Comparison of ENCODE assay signal across 9 cellular contexts in genomic region chr22:35538801-35539321, GRCh38. TPM values are rescaled to one million over a fixed set of nuclear protein-coding genes. Genes with fewer than 3 reads are reported as not detected.
DNase-seq lines count a peak whose midpoint lies in the region; ATAC-seq, FAIRE-seq and TF ChIP-seq lines count a peak whose summit lies in the region.
"Had no signal": no experiment of that assay in that cellular context is flagged by ENCODE, and none has a peak within 500 bp of the region (broad histone marks: within the 10 kb centered on the region; RNA-seq: fewer than 3 reads in every experiment).

No MANE protein-coding gene starts in this region.

- peak; percentile 39 for DNase-seq in DMS53 (lab: John Stamatoyannopoulos, UW)
- no peak for DNase-seq in DMS53 treated with DMSO at 0.1 percent for 48 hours (lab: John Stamatoyannopoulos, UW; ENCODE audit: unreplicated experiment)
- DNase-seq in RCC 7860 (ENCODE audit: low spot score): peak; percentile 27
- DNase-seq in choroid plexus epithelial cell (ENCODE audit: low read depth): peak; percentile 27
- no peak for DNase-seq in psoas muscle
- no peak for DNase-seq in vagina (ENCODE audit: extremely low spot score in 2 of 2)

- no peak for FAIRE-seq in RCC 7860 (lab: Jason Lieb, UNC)
- FAIRE-seq: TTC549 had no signal

- H3K9me3 ChIP-seq in psoas muscle (no peaks in the 10 kb centered on the region), vagina (no peaks in the 10 kb centered on the region)

- intact Hi-C loops in psoas muscle (cut with DNase I) (no loop called here), vagina (cut with DNase I) (no loop called here)

- H3K27ac ChIP-seq in psoas muscle: peak overlapping the region; percentile 88
- no peak overlapping the region for H3K27ac ChIP-seq in vagina

- peaks cover 16% of the 10 kb centered on the region for H3K4me1 ChIP-seq in psoas muscle
- H3K4me1 ChIP-seq in vagina: peaks cover 20% of the 10 kb centered on the region

- H3K4me3 ChIP-seq in choroid plexus epithelial cell (ENCODE audit: low read depth, low read length) (no peak overlapping the region), psoas muscle (no peak overlapping the region), vagina (no peak overlapping the region)

- TF ChIP-seq CTCF in choroid plexus epithelial cell (conservative IDR thresholded peaks at IDR 0.05; ENCODE audit: low read depth, low read length): peak; percentile 72
- peak; percentile 50 for TF ChIP-seq CTCF in psoas muscle (IDR thresholded peaks at IDR 0.05)
- peak in 1 of 3 experiments; percentile 32 for TF ChIP-seq CTCF in vagina (IDR thresholded peaks at IDR 0.05)

- H3K36me3 ChIP-seq in psoas muscle (ENCODE audit: insufficient read depth in 1 of 2, low read depth in 1 of 2): no peaks in the 10 kb centered on the region
- no peaks in the 10 kb centered on the region for H3K36me3 ChIP-seq in vagina

- H3K27me3 ChIP-seq in psoas muscle (ENCODE audit: insufficient read depth in 3 of 3, low read length in 2 of 3): peaks cover 0 to 6% (median 0%) of the 10 kb centered on the region in 3 donors
- no peaks in the 10 kb centered on the region for H3K27me3 ChIP-seq in vagina

- no peak for TF ChIP-seq POLR2A in vagina (IDR thresholded peaks at IDR 0.05)

- 68 to 75% (median 73%) methylated on average over 5 of the region's 5 CpGs for WGBS in psoas muscle, 3 donors

- peak in 2 of 4 donors; percentile 13 to 19 for ATAC-seq in psoas muscle
- ATAC-seq in GM18511 (IDR thresholded peaks at IDR 0.05; ENCODE audit: unreplicated experiment): no peak
- ATAC-seq in GM18873 (IDR thresholded peaks at IDR 0.05; ENCODE audit: low FRiP score, unreplicated experiment): no peak

RNA-seq across cellular contexts. Expression of gene RASD2, which starts 1.8 kb away (rescaled TPM):
- total RNA-seq in psoas muscle (1 to 10 TPM; 3.5 to 6.1 (median 3.7) TPM), vagina (2.0 TPM)
- 1 to 10 TPM; 2.0 to 2.1 (median 2.1) TPM for polyA plus RNA-seq in psoas muscle

Comparison
In these comparisons a context has a peak if more than half of its experiments do, and no peak if none do; other contexts are left out.
1. DNase-seq: peak in DMS53 (single experiment), RCC 7860 (single experiment) and choroid plexus epithelial cell (single experiment); none in DMS53 treated with DMSO at 0.1 percent for 48 hours (single experiment), psoas muscle (0 of 2) and vagina (0 of 2).